1 cellular context compared by ENCODE assay signal in the genomic region with DNA sequence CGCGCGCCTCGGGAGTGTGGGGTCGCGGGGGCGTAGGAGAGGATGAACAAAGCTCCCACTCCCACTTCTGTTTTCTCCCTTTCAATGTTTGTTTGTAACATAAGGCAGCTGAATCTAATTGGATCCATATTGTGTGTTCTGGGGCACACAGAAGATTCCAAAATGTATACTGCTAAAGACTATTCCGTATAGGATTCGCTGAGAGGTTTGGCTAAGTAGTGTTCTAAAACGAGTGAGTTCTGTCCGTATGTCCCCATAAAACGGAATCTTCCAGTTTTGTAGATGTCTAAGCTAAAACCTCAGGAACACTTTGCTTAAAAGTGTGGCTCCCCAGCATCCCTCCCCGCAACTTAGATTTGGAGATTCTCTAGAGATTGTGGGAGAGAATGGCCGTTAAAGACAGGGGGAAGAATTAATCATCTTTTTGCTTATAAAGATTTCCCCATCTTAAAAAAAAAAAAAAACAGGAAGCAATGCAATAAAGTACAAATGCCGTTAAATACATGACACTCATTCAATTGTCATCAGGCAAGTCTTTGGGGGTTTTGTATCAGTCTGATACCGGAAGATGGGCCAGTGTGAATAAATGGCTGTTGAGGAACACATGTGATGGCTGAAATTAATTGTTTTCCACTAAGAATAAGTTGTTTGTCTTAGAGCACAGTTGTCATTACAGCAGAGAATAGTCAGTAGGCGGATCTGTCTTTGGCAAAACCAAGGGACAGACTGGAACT.
TF ChIP-seq lines count a peak whose summit lies in the region.

No MANE protein-coding gene starts in this region.

TF ChIP-seq in HepG2, 621 proteins besides CTCF, POLR2A, EP300 and RAD21:
- TF ChIP-seq EZH2 (conservative IDR thresholded peaks at IDR 0.05; ENCODE audit: low read depth, low read length) (peak; percentile 98), GATAD1 (CRISPR knock-in tag; IDR thresholded peaks at IDR 0.05) (no peak), CBX2 (IDR thresholded peaks at IDR 0.05; ENCODE audit: low read depth, low read length) (peak; percentile 73; the same call in 1 of the 2 replicates), CBX2 (CRISPR knock-in tag; IDR thresholded peaks at IDR 0.05; ENCODE audit: low read depth) (no peak), HNF1B (CRISPR knock-in tag; IDR thresholded peaks at IDR 0.05) (no peak)
